ENCODE assay signal across 8 cellular contexts in genomic region chr11:119084663-119085522, GRCh38. TPM values are rescaled to one million over a fixed set of nuclear protein-coding genes. Genes with fewer than 3 reads are reported as not detected.
A peak's percentile ranks its signal among the peaks of the same experiment; 100 is the strongest.
DNase-seq lines count a peak whose midpoint lies in the region; ATAC-seq lines count a peak whose summit lies in the region.

TSS of gene HMBS (plus strand) at chr11:119084881. CDS start at chr11:119085034, 153 bp downstream.

- peaks cover 7% of the 10 kb centered on the region for H3K79me2 ChIP-seq in mesendoderm (ENCODE audit: control insufficient read depth, insufficient read depth, low read length)

- H3K4ac ChIP-seq in mesendoderm (ENCODE audit: low read depth, low read length): peak within 1 kb of the TSS; percentile 95

- no peak within 1 kb of the TSS for H4K5ac ChIP-seq in mesendoderm (ENCODE audit: low read length)

- H2BK5ac ChIP-seq in mesendoderm (ENCODE audit: low read length): no peak within 1 kb of the TSS

- no CpG with 5 or more reads among the region's 49 CpGs for WGBS in mesendoderm (ENCODE audit: extremely low coverage, insufficient coverage, low lambda C conversion rate)

- DNase-seq in COR-L47 (lab: John Stamatoyannopoulos, UW): peak; percentile 88
- DNase-seq in HUDEP-2 (lab: John Stamatoyannopoulos, UW; ENCODE audit: unreplicated experiment in 76 of 76): peak; percentile 28 to 95 (median 88)
- peak; percentile 90 for DNase-seq in NT2/D1 (ENCODE audit: low read depth, low spot score)
- peak; percentile 94 for DNase-seq in activated CD8-positive, alpha-beta memory T cell treated with anti-CD3 and anti-CD28 coated beads, Interleukin-2, amount 10 ng/mL, durations not matched to agents 7 days and 5 days
- DNase-seq in mesendoderm: peak; percentile 98
- DNase-seq in stimulated activated CD8-positive, alpha-beta memory T cell treated with anti-CD3 and anti-CD28 coated beads, Interleukin-15, amount 100 ng/mL, for 1 hour (ENCODE audit: low read depth): peak; percentile 84

- peaks cover 46% of the 10 kb centered on the region for H3K36me3 ChIP-seq in NT2/D1 (ENCODE audit: insufficient read depth, insufficient read length, low read length)
- H3K36me3 ChIP-seq in endocrine pancreas (ENCODE audit: control insufficient read depth, insufficient read depth, low read length): peaks cover 11% of the 10 kb centered on the region
- peaks cover 4% of the 10 kb centered on the region for H3K36me3 ChIP-seq in mesendoderm (ENCODE audit: control insufficient read depth, insufficient read depth, low read length)

- H3K4me2 ChIP-seq in mesendoderm (ENCODE audit: low read length): peak within 1 kb of the TSS; percentile 43

- H3K9me3 ChIP-seq in NT2/D1 (ENCODE audit: insufficient read depth, low read length): no peaks in the 10 kb centered on the region
- no peaks in the 10 kb centered on the region for H3K9me3 ChIP-seq in endocrine pancreas (ENCODE audit: control insufficient read depth, low read length)

- H3K4me3 ChIP-seq in NT2/D1 (ENCODE audit: insufficient read length, low read depth) (peak within 1 kb of the TSS; percentile 79), endocrine pancreas (ENCODE audit: control insufficient read depth, insufficient read depth, low read length) (peak within 1 kb of the TSS; percentile 85), mesendoderm (ENCODE audit: low read length) (peak within 1 kb of the TSS; percentile 80)

- no peak within 1 kb of the TSS for H2BK120ac ChIP-seq in mesendoderm (ENCODE audit: low read depth, low read length)

- H3K27ac ChIP-seq in mesendoderm (ENCODE audit: low read depth, low read length): peak within 1 kb of the TSS; percentile 76

- H3K27me3 Mint-ChIP-seq in activated CD8-positive, alpha-beta memory T cell treated with anti-CD3 and anti-CD28 coated beads, Interleukin-2, amount 10 ng/mL, durations not matched to agents 7 days and 5 days: no peaks in the 10 kb centered on the region

- H3K36me3 Mint-ChIP-seq in activated CD8-positive, alpha-beta memory T cell treated with anti-CD3 and anti-CD28 coated beads, Interleukin-2, amount 10 ng/mL, durations not matched to agents 7 days and 5 days: peaks cover 20% of the 10 kb centered on the region

- peak within 1 kb of the TSS; percentile 87 for H3K9ac ChIP-seq in NT2/D1 (ENCODE audit: insufficient read length, low read depth)
- H3K9ac ChIP-seq in endocrine pancreas (ENCODE audit: control insufficient read depth, insufficient read depth, low read length): peak within 1 kb of the TSS; percentile 79
- peak within 1 kb of the TSS; percentile 89 for H3K9ac ChIP-seq in mesendoderm (ENCODE audit: low read length)

- peak within 1 kb of the TSS; percentile 96 for H3K56ac ChIP-seq in mesendoderm (ENCODE audit: low read length)

- peak within 1 kb of the TSS; percentile 89 for H3K27ac Mint-ChIP-seq in activated CD8-positive, alpha-beta memory T cell treated with anti-CD3 and anti-CD28 coated beads, Interleukin-2, amount 10 ng/mL, durations not matched to agents 7 days and 5 days

- no peak within 1 kb of the TSS for H2BK15ac ChIP-seq in mesendoderm (replicated peaks; ENCODE audit: low read depth)

- no peak within 1 kb of the TSS for H4K8ac ChIP-seq in mesendoderm (ENCODE audit: low read depth, low read length)

- H3K79me1 ChIP-seq in mesendoderm (ENCODE audit: low read length): peaks cover 6% of the 10 kb centered on the region

- no peaks in the 10 kb centered on the region for H3K9me3 Mint-ChIP-seq in activated CD8-positive, alpha-beta memory T cell treated with anti-CD3 and anti-CD28 coated beads, Interleukin-2, amount 10 ng/mL, durations not matched to agents 7 days and 5 days (ENCODE audit: low read depth)

- H2AK5ac ChIP-seq in mesendoderm (ENCODE audit: low read length): no peak within 1 kb of the TSS

- ATAC-seq in GM21381 (IDR thresholded peaks at IDR 0.05; ENCODE audit: unreplicated experiment): peak; percentile 88
- ATAC-seq in activated CD8-positive, alpha-beta memory T cell treated with anti-CD3 and anti-CD28 coated beads, Interleukin-2, amount 10 ng/mL, durations not matched to agents 7 days and 5 days: peak; percentile 90

- peaks cover 30% of the 10 kb centered on the region for H3K4me1 Mint-ChIP-seq in activated CD8-positive, alpha-beta memory T cell treated with anti-CD3 and anti-CD28 coated beads, Interleukin-2, amount 10 ng/mL, durations not matched to agents 7 days and 5 days

- peak within 1 kb of the TSS; percentile 93 for H3K4me3 Mint-ChIP-seq in activated CD8-positive, alpha-beta memory T cell treated with anti-CD3 and anti-CD28 coated beads, Interleukin-2, amount 10 ng/mL, durations not matched to agents 7 days and 5 days

- peak within 1 kb of the TSS; percentile 93 for H3K18ac ChIP-seq in mesendoderm (ENCODE audit: low read length)

- no peaks in the 10 kb centered on the region for H3K27me3 ChIP-seq in NT2/D1 (ENCODE audit: insufficient read depth, insufficient read length)
- no peaks in the 10 kb centered on the region for H3K27me3 ChIP-seq in endocrine pancreas (ENCODE audit: control insufficient read depth, insufficient read depth, low read length)
- H3K27me3 ChIP-seq in mesendoderm (ENCODE audit: insufficient read depth, low read length, poor library complexity): no peaks in the 10 kb centered on the region

- H3K4me1 ChIP-seq in NT2/D1 (ENCODE audit: insufficient read depth, insufficient read length) (no peaks in the 10 kb centered on the region), endocrine pancreas (ENCODE audit: control insufficient read depth, insufficient read depth, low read length) (peaks cover 6% of the 10 kb centered on the region), mesendoderm (ENCODE audit: control insufficient read depth, low read depth, low read length) (peaks cover 5% of the 10 kb centered on the region)

- H3K23ac ChIP-seq in mesendoderm (ENCODE audit: low read length): no peak within 1 kb of the TSS

- CTCF ChIA-PET in activated CD8-positive, alpha-beta memory T cell treated with anti-CD3 and anti-CD28 coated beads, Interleukin-2, amount 10 ng/mL, durations not matched to agents 7 days and 5 days (lab: Charles Lee): interaction anchor here (0.6 to 4.0 kb wide), 14 partner anchors 10 to 597 kb away, joined by 3 to 27 read pairs (median 4); partner anchors contain the start of genes C2CD2L, HYOU1 and VPS11

RNA-seq across cellular contexts. Expression of gene HMBS, which starts in this region (rescaled TPM):
- total RNA-seq in activated CD8-positive, alpha-beta memory T cell treated with anti-CD3 and anti-CD28 coated beads, Interleukin-2, amount 10 ng/mL, durations not matched to agents 7 days and 5 days: 10 to 100 TPM; 26.6 to 36.7 TPM
- polyA plus RNA-seq in mesendoderm (2013, experiment 1 of 2): 40.0 TPM
- polyA plus RNA-seq in mesendoderm (2013, experiment 2 of 2): 37.8 TPM

Comparison
In these comparisons a context has a peak if more than half of its experiments do, and no peak if none do; other contexts are left out.
1. Peak in every context shown above with its lines: DNase-seq, ATAC-seq, H3K4me3 ChIP-seq and H3K27ac ChIP-seq.